18 cellular contexts compared by ENCODE assay signal in genomic region chr6:168822376-168822775, GRCh38.
"Had no signal": no experiment of that assay in that cellular context is flagged by ENCODE, and none has a peak within 500 bp of the region (broad histone marks: within the 10 kb centered on the region; RNA-seq: fewer than 3 reads in every experiment).

No MANE protein-coding gene starts in this region.

- H3K9me3 ChIP-seq: pancreas, prostate gland, vagina had no signal

- DNase-seq: islet precursor cell; left ventricle myocardium inferior; naive thymus-derived CD8-positive, alpha-beta T cell; nucleus accumbens; pancreas; posterior cingulate gyrus; retina; sigmoid colon; small intestine; spleen; stimulated activated CD4-positive, alpha-beta T cell treated with anti-CD3 and anti-CD28 coated beads, Interleukin-4, amount 100 ng/mL, for 24 hours; stimulated activated naive CD4-positive, alpha-beta T cell; substantia nigra had no signal

- ATAC-seq: naive thymus-derived CD8-positive, alpha-beta T cell; pancreas; stimulated activated effector memory CD8-positive, alpha-beta T cell treated with anti-CD3 and anti-CD28 coated beads, Interleukin-12 subunit alpha, Interleukin-12 subunit beta, amount 100 ng/mL, for 72 hours had no signal

- H3K4me3 ChIP-seq: left ventricle myocardium inferior, lung, pancreas, prostate gland, sigmoid colon, spleen, tibial nerve, vagina had no signal

- H3K36me3 ChIP-seq: left ventricle myocardium inferior, pancreas, prostate gland, sigmoid colon, spleen, tibial nerve, vagina had no signal

- H3K27ac ChIP-seq: left ventricle myocardium inferior, pancreas, prostate gland, sigmoid colon, spleen, tibial nerve, vagina had no signal

- H3K4me1 ChIP-seq: left ventricle myocardium inferior, pancreas, prostate gland, spleen had no signal

- H3K27me3 ChIP-seq: pancreas, sigmoid colon, spleen, tibial nerve, vagina had no signal
